29 cellular contexts compared by ENCODE assay signal in genomic region chr1:77732090-77732489, GRCh38. TPM values are rescaled to one million over a fixed set of nuclear protein-coding genes. Genes with fewer than 3 reads are reported as not detected.
DNase-seq lines count a peak whose midpoint lies in the region; ATAC-seq, FAIRE-seq and TF ChIP-seq lines count a peak whose summit lies in the region.
"Had no signal": no experiment of that assay in that cellular context is flagged by ENCODE, and none has a peak within 500 bp of the region (broad histone marks: within the 10 kb centered on the region; RNA-seq: fewer than 3 reads in every experiment).

No MANE protein-coding gene starts in this region.

- H3K27me3 Mint-ChIP-seq in T-helper 2 cell treated with Interferon-gamma antibody and Interleukin-4, amounts not matched to agents 5 μg/mL and 100 μg/mL, for 36 hours (ENCODE audit: low read depth): no peaks in the 10 kb centered on the region
- H3K27me3 Mint-ChIP-seq in natural killer cell (ENCODE audit: low read depth in 2 of 2): no peaks in the 10 kb centered on the region
- no peaks in the 10 kb centered on the region for H3K27me3 Mint-ChIP-seq in natural killer cell treated with Interleukin-12 subunit alpha and Interleukin-12 subunit beta and Interleukin-15 and Interleukin-18, amount 100 ng/mL, for 72 hours
- H3K27me3 Mint-ChIP-seq: CD8-positive, alpha-beta memory T cell had no signal

- intact Hi-C loops in natural killer cell (cut with micrococcal nuclease) (no loop called here), GM12878 (cut with micrococcal nuclease; ENCODE audit: unreplicated experiment) (no loop called here)

- H4K20me1 ChIP-seq in GM12878 (ENCODE audit: control insufficient read depth, insufficient read depth): no peaks in the 10 kb centered on the region

- ATAC-seq in natural killer cell (no peak), GM12878 (no peak)
- no peak for ATAC-seq in natural killer cell treated with Interleukin-12 subunit alpha and Interleukin-12 subunit beta and Interleukin-15 and Interleukin-18, amount 100 ng/mL, for 72 hours
- no peak for ATAC-seq in stimulated activated effector memory CD8-positive, alpha-beta T cell treated with anti-CD3 and anti-CD28 coated beads, Interleukin-12 subunit alpha, Interleukin-12 subunit beta, amount 100 ng/mL, for 72 hours

- TF ChIP-seq EP300 in GM12878 (IDR thresholded peaks at IDR 0.05; ENCODE audit: borderline replicate concordance in 1 of 2, control insufficient read depth in 1 of 2, low read depth in 2 of 2, low read length in 2 of 2): no peak

- no peak overlapping the region for H2AFZ ChIP-seq in GM12878 (ENCODE audit: control insufficient read depth, low read depth, low read length)
- H2AFZ ChIP-seq: GM23248 had no signal

- RAD21 ChIA-PET in GM12878 (lab: Charles Lee; ENCODE audit: unreplicated experiment): interaction anchor here (0.7 kb wide), 1 partner anchor 73 kb away, joined by 3 read pairs; no protein-coding TSS in a partner anchor

- H3K79me2 ChIP-seq in GM12878 (ENCODE audit: control insufficient read depth, insufficient read depth, low read length): no peaks in the 10 kb centered on the region

- H3K4me1 ChIP-seq in GM12878 (ENCODE audit: control insufficient read depth, insufficient read depth, low read length): no peaks in the 10 kb centered on the region
- H3K4me1 ChIP-seq: BE2C had no signal

- H3K4me2 ChIP-seq in GM12878 (ENCODE audit: control insufficient read depth, insufficient read depth): no peak overlapping the region
- H3K4me2 ChIP-seq: KMS-11 had no signal

- 95% methylated on average over 1 of the region's 1 CpG for WGBS in GM12878 (ENCODE audit: insufficient coverage, insufficient replicate concordance, low lambda C conversion rate, missing lambda C conversion rate)

- no peaks in the 10 kb centered on the region; the same call in 2 of the 3 replicates for H3K9me3 ChIP-seq in GM12878 (replicated peaks; ENCODE audit: control insufficient read depth, insufficient read depth, low read length)
- H3K9me3 ChIP-seq: BE2C had no signal

- SMC1A ChIA-PET in GM12878 (lab: Charles Lee; ENCODE audit: uncharacterized antibody, unreplicated experiment): interaction anchor here (0.6 kb wide), 1 partner anchor 153 kb away, joined by 3 read pairs; no protein-coding TSS in a partner anchor

- no peak for TF ChIP-seq CTCF in natural killer cell (IDR thresholded peaks at IDR 0.05)
- TF ChIP-seq CTCF in GM12878 (IDR thresholded peaks at IDR 0.05 in 2 of 3, conservative IDR thresholded peaks at IDR 0.05 in 1 of 3; ENCODE audit: control insufficient read depth in 2 of 3, extremely low read depth in 1 of 3, insufficient read depth in 1 of 3, low read depth in 3 of 3, low read length in 3 of 3): no peak

- no peak overlapping the region for H3K9ac ChIP-seq in GM12878 (ENCODE audit: control insufficient read depth, insufficient read depth, low read length)
- H3K9ac ChIP-seq: GM23248, KMS-11 had no signal

- no TSS peak for BruUV-seq in GM12878 (replicated peaks; lab: Mats Ljungman, UMichigan)

- no peak overlapping the region for H3K4me3 Mint-ChIP-seq in T-helper 2 cell treated with Interferon-gamma antibody and Interleukin-4, amounts not matched to agents 5 μg/mL and 100 μg/mL, for 36 hours
- H3K4me3 Mint-ChIP-seq in natural killer cell: no peak overlapping the region
- H3K4me3 Mint-ChIP-seq in natural killer cell treated with Interleukin-12 subunit alpha and Interleukin-12 subunit beta and Interleukin-15 and Interleukin-18, amount 100 ng/mL, for 72 hours: no peak overlapping the region
- H3K4me3 Mint-ChIP-seq in stimulated activated effector memory CD8-positive, alpha-beta T cell treated with anti-CD3 and anti-CD28 coated beads, Interleukin-12 subunit alpha, Interleukin-12 subunit beta, amount 100 ng/mL, for 72 hours: no peak overlapping the region
- H3K4me3 Mint-ChIP-seq: CD14-positive monocyte; CD8-positive, alpha-beta memory T cell; HFFc6 had no signal

- peak overlapping the region; percentile 12 for H3K27ac Mint-ChIP-seq in T-helper 2 cell treated with Interferon-gamma antibody and Interleukin-4, amounts not matched to agents 5 μg/mL and 100 μg/mL, for 36 hours
- peak overlapping the region; percentile 5 to 10 for H3K27ac Mint-ChIP-seq in natural killer cell
- H3K27ac Mint-ChIP-seq in natural killer cell treated with Interleukin-12 subunit alpha and Interleukin-12 subunit beta and Interleukin-15 and Interleukin-18, amount 100 ng/mL, for 72 hours: peak overlapping the region in 1 of 2 donors; percentile 13
- H3K27ac Mint-ChIP-seq in stimulated activated effector memory CD8-positive, alpha-beta T cell treated with anti-CD3 and anti-CD28 coated beads, Interleukin-12 subunit alpha, Interleukin-12 subunit beta, amount 100 ng/mL, for 72 hours: peak overlapping the region; percentile 2
- H3K27ac Mint-ChIP-seq: HFFc6 had no signal

- peaks cover 32% of the 10 kb centered on the region for H3K36me3 Mint-ChIP-seq in T-helper 2 cell treated with Interferon-gamma antibody and Interleukin-4, amounts not matched to agents 5 μg/mL and 100 μg/mL, for 36 hours (ENCODE audit: low read depth)
- H3K36me3 Mint-ChIP-seq in natural killer cell: peaks cover 8% of the 10 kb centered on the region
- H3K36me3 Mint-ChIP-seq in natural killer cell treated with Interleukin-12 subunit alpha and Interleukin-12 subunit beta and Interleukin-15 and Interleukin-18, amount 100 ng/mL, for 72 hours: peaks cover 6% of the 10 kb centered on the region
- peaks cover 75% of the 10 kb centered on the region for H3K36me3 Mint-ChIP-seq in stimulated activated effector memory CD8-positive, alpha-beta T cell treated with anti-CD3 and anti-CD28 coated beads, Interleukin-12 subunit alpha, Interleukin-12 subunit beta, amount 100 ng/mL, for 72 hours

- peaks cover 0 to 20% of the 10 kb centered on the region in 2 experiments; a peak in 3 of 4 replicates for H3K36me3 ChIP-seq in GM12878 (ENCODE audit: control insufficient read depth in 2 of 2, insufficient read depth in 2 of 2, low read length in 1 of 2)
- H3K36me3 ChIP-seq: BE2C had no signal

- no peaks in the 10 kb centered on the region for H3K27me3 ChIP-seq in GM12878 (replicated peaks in 1 of 2; ENCODE audit: control insufficient read depth in 2 of 2, insufficient read depth in 2 of 2, low read length in 1 of 2)
- H3K27me3 ChIP-seq: BE2C had no signal

- DNase-seq in T-helper 2 cell treated with Interferon-gamma antibody and Interleukin-4, amounts not matched to agents 5 μg/mL and 100 μg/mL, for 36 hours (ENCODE audit: low spot score): no peak
- DNase-seq in T-helper 2 cell: no peak
- no peak for DNase-seq in natural killer cell
- no peak for DNase-seq in natural killer cell treated with Interleukin-12 subunit alpha and Interleukin-12 subunit beta and Interleukin-15 and Interleukin-18, amount 100 ng/mL, for 72 hours (ENCODE audit: low spot score)
- no peak for DNase-seq in GM12878 (ENCODE audit: low read depth, low spot score)
- no peak for DNase-seq in stimulated activated effector memory CD8-positive, alpha-beta T cell treated with anti-CD3 and anti-CD28 coated beads, Interleukin-12 subunit alpha, Interleukin-12 subunit beta, amount 100 ng/mL, for 72 hours (ENCODE audit: low spot score in 2 of 2)
- no peak for DNase-seq in DMS114 treated with DMSO at 0.1 percent for 48 hours (lab: John Stamatoyannopoulos, UW; ENCODE audit: unreplicated experiment)
- DNase-seq in ACHN: no peak
- DNase-seq: BE2C; CD8-positive, alpha-beta memory T cell; DMS 273 treated with DMSO at 0.1 percent for 48 hours; DMS79 treated with DMSO at 0.1 percent for 48 hours; GF-D8; GM23248; H7; HFFc6; IMR-90; NCI-H1048; NCI-H1417; NCI-H1694; NCI-H2029 treated with DMSO at 0.1 percent for 48 hours; NCI-H526 treated with DMSO at 0.1 percent for 48 hours; SIG-M5 had no signal

- CTCF ChIA-PET in GM12878 (lab: Yijun Ruan, JAX): interaction anchor here (0.7 kb wide), 1 partner anchor 228 kb away, joined by 3 read pairs; no protein-coding TSS in a partner anchor

- no peak overlapping the region for H3K27ac ChIP-seq in GM12878 (ENCODE audit: control insufficient read depth, insufficient read depth)
- H3K27ac ChIP-seq: 22Rv1, GM23248, KMS-11, RWPE1, SK-N-MC had no signal

- TF ChIP-seq RAD21 in GM12878 (IDR thresholded peaks at IDR 0.05; ENCODE audit: insufficient read depth, low read depth, low read length): no peak

- in situ Hi-C loops in GM12878 (cut with MboI): no loop called here
- in situ Hi-C loops in ACHN (cut with HindIII; ENCODE audit: low pct_ligation_motif_present, low pct_unique_long_range_greater_than_20kb, low sequenced_read_pairs): no loop called here

- POLR2A ChIA-PET in GM12878 (lab: Charles Lee): no interaction called here

- no peak overlapping the region for H3K4me3 ChIP-seq in GM12878
- H3K4me3 ChIP-seq: GM23248, SK-N-MC had no signal

- no peaks in the 10 kb centered on the region for H3K4me1 Mint-ChIP-seq in T-helper 2 cell treated with Interferon-gamma antibody and Interleukin-4, amounts not matched to agents 5 μg/mL and 100 μg/mL, for 36 hours (ENCODE audit: low read depth)
- H3K4me1 Mint-ChIP-seq in natural killer cell: no peaks in the 10 kb centered on the region
- H3K4me1 Mint-ChIP-seq in natural killer cell treated with Interleukin-12 subunit alpha and Interleukin-12 subunit beta and Interleukin-15 and Interleukin-18, amount 100 ng/mL, for 72 hours (ENCODE audit: low read depth in 2 of 2): peaks cover 0 to 6% of the 10 kb centered on the region in 2 donors
- no peaks in the 10 kb centered on the region for H3K4me1 Mint-ChIP-seq in stimulated activated effector memory CD8-positive, alpha-beta T cell treated with anti-CD3 and anti-CD28 coated beads, Interleukin-12 subunit alpha, Interleukin-12 subunit beta, amount 100 ng/mL, for 72 hours
- H3K4me1 Mint-ChIP-seq: CD14-positive monocyte had no signal

- no peaks in the 10 kb centered on the region for H3K9me3 Mint-ChIP-seq in T-helper 2 cell treated with Interferon-gamma antibody and Interleukin-4, amounts not matched to agents 5 μg/mL and 100 μg/mL, for 36 hours
- no peaks in the 10 kb centered on the region for H3K9me3 Mint-ChIP-seq in natural killer cell
- H3K9me3 Mint-ChIP-seq in natural killer cell treated with Interleukin-12 subunit alpha and Interleukin-12 subunit beta and Interleukin-15 and Interleukin-18, amount 100 ng/mL, for 72 hours: no peaks in the 10 kb centered on the region
- H3K9me3 Mint-ChIP-seq in stimulated activated effector memory CD8-positive, alpha-beta T cell treated with anti-CD3 and anti-CD28 coated beads, Interleukin-12 subunit alpha, Interleukin-12 subunit beta, amount 100 ng/mL, for 72 hours: no peaks in the 10 kb centered on the region
- H3K9me3 Mint-ChIP-seq: CD14-positive monocyte; CD8-positive, alpha-beta memory T cell; HFFc6 had no signal

- FAIRE-seq in GM12878 (lab: Jason Lieb, UNC): peak; percentile 65
- FAIRE-seq: GM12892 had no signal

- no peak for TF ChIP-seq POLR2A in GM12878 (IDR thresholded peaks at IDR 0.05; ENCODE audit: low read depth, low read length)

RNA-seq across cellular contexts. Expression of gene USP33, which starts 27.6 kb away (rescaled TPM):
- 100 to 1,000 TPM in 2 of 3 donors, 10 to 100 TPM in 1; 88.1 to 112 (median 101) TPM for total RNA-seq in natural killer cell
- 10 to 100 TPM; 54.7 to 55.0 TPM for total RNA-seq in natural killer cell treated with Interleukin-12 subunit alpha and Interleukin-12 subunit beta and Interleukin-15 and Interleukin-18, amount 100 ng/mL, for 72 hours
- total RNA-seq in GM12878 (2013; cell fraction: nucleolus; rRNA removed): 176 and 193 TPM in 2 replicates
- 39.2 and 48.0 TPM in 2 replicates for total RNA-seq in GM12878 (2014; rRNA removed)
- 49.9 TPM in 2 replicates for total RNA-seq in GM12878 (2014; rRNA removed; fragmentation: Illumina TruSeq; extraction: Trizol)
- total RNA-seq in GM12878 (2021): 27.7 and 31.7 TPM in 2 replicates
- 13.4 TPM for polyA plus RNA-seq in GM12878 (2011; ENCODE audit: low read depth)
- 43.1 and 73.3 TPM in 2 replicates for polyA plus RNA-seq in GM12878 (2011; rRNA removed)
- 14.2 and 15.2 TPM in 2 replicates for polyA plus RNA-seq in GM12878 (2011; cell fraction: cytosol; rRNA removed)
- 44.0 and 48.2 TPM in 2 replicates for polyA plus RNA-seq in GM12878 (2011; cell fraction: nucleus; rRNA removed)
- 18.7 and 22.0 TPM in 2 replicates for polyA plus RNA-seq in GM12878 (2012)
- polyA plus RNA-seq in GM12878 (2014; fragmentation: Illumina TruSeq; extraction: Trizol): 32.8 and 35.7 TPM in 2 replicates
- polyA plus RNA-seq in GM12878 (2014; fragmentation: Nextera tagmentation; extraction: Ambion mirVana): 10 to 100 TPM; 13.1 to 15.4 TPM
- polyA plus RNA-seq in GM12878 (2014; rRNA removed): 24.0 and 28.1 TPM in 2 replicates
- polyA plus RNA-seq in GM12878 (2016; fragmentation: Nextera tagmentation; extraction: Ambion mirVana): 10 to 100 TPM; 28.7 to 32.8 TPM
- 25.5 and 40.5 TPM in 2 replicates for polyA minus RNA-seq in GM12878 (2011; rRNA and poly(A)+ RNA removed)
- polyA minus RNA-seq in GM12878 (2011; cell fraction: cytosol; rRNA and poly(A)+ RNA removed): 15.1 and 15.8 TPM in 2 replicates
- 35.2 and 48.1 TPM in 2 replicates for polyA minus RNA-seq in GM12878 (2011; cell fraction: nucleus; rRNA and poly(A)+ RNA removed)

RNA-seq across cellular contexts. Expression of gene MIGA1, which starts 47.4 kb away (rescaled TPM):
- 10 to 100 TPM; 13.6 to 16.9 (median 15.6) TPM for total RNA-seq in natural killer cell
- total RNA-seq in natural killer cell treated with Interleukin-12 subunit alpha and Interleukin-12 subunit beta and Interleukin-15 and Interleukin-18, amount 100 ng/mL, for 72 hours: 10 to 100 TPM; 13.3 to 14.0 TPM
- 35.0 and 36.5 TPM in 2 replicates for total RNA-seq in GM12878 (2013; cell fraction: nucleolus; rRNA removed)
- 4.9 and 5.4 TPM in 2 replicates for total RNA-seq in GM12878 (2014; rRNA removed)
- 6.4 and 7.2 TPM in 2 replicates for total RNA-seq in GM12878 (2014; rRNA removed; fragmentation: Illumina TruSeq; extraction: Trizol)
- total RNA-seq in GM12878 (2021): 5.1 and 5.3 TPM in 2 replicates
- polyA plus RNA-seq in GM12878 (2011; ENCODE audit: low read depth): 3.5 TPM
- polyA plus RNA-seq in GM12878 (2011; rRNA removed): 4.2 and 6.8 TPM in 2 replicates
- 1.4 and 1.8 TPM in 2 replicates for polyA plus RNA-seq in GM12878 (2011; cell fraction: cytosol; rRNA removed)
- polyA plus RNA-seq in GM12878 (2011; cell fraction: nucleus; rRNA removed): 2.5 and 2.9 TPM in 2 replicates
- 3.2 and 4.4 TPM in 2 replicates for polyA plus RNA-seq in GM12878 (2012)
- 4.3 and 5.8 TPM in 2 replicates for polyA plus RNA-seq in GM12878 (2014; fragmentation: Illumina TruSeq; extraction: Trizol)
- polyA plus RNA-seq in GM12878 (2014; fragmentation: Nextera tagmentation; extraction: Ambion mirVana): 1 to 10 TPM; 1.3 to 1.7 TPM
- 3.6 and 4.0 TPM in 2 replicates for polyA plus RNA-seq in GM12878 (2014; rRNA removed)
- polyA plus RNA-seq in GM12878 (2016; fragmentation: Nextera tagmentation; extraction: Ambion mirVana): 1 to 10 TPM; 4.2 to 5.0 TPM
- 7.3 and 8.1 TPM in 2 replicates for polyA minus RNA-seq in GM12878 (2011; rRNA and poly(A)+ RNA removed)
- 1.8 and 2.1 TPM in 2 replicates for polyA minus RNA-seq in GM12878 (2011; cell fraction: cytosol; rRNA and poly(A)+ RNA removed)
- polyA minus RNA-seq in GM12878 (2011; cell fraction: nucleus; rRNA and poly(A)+ RNA removed): 7.0 and 11.2 TPM in 2 replicates

RNA-seq across cellular contexts. Expression of gene ZZZ3, which starts 49.6 kb away (rescaled TPM):
- total RNA-seq in natural killer cell (10 to 100 TPM; 31.9 to 43.6 (median 38.9) TPM), GM12878 (2014; rRNA removed) (39.5 and 53.6 TPM in 2 replicates), GM12878 (2014; rRNA removed; fragmentation: Illumina TruSeq; extraction: Trizol) (44.1 and 45.1 TPM in 2 replicates), GM12878 (2021) (31.2 and 32.8 TPM in 2 replicates)
- total RNA-seq in natural killer cell treated with Interleukin-12 subunit alpha and Interleukin-12 subunit beta and Interleukin-15 and Interleukin-18, amount 100 ng/mL, for 72 hours: 10 to 100 TPM; 40.9 to 61.1 TPM
- 181 and 182 TPM in 2 replicates for total RNA-seq in GM12878 (2013; cell fraction: nucleolus; rRNA removed)
- polyA plus RNA-seq in GM12878 (2011; ENCODE audit: low read depth): 7.4 TPM
- polyA plus RNA-seq in GM12878 (2011; rRNA removed) (26.3 and 36.8 TPM in 2 replicates), GM12878 (2014; fragmentation: Illumina TruSeq; extraction: Trizol) (25.6 and 31.9 TPM in 2 replicates), GM12878 (2014; fragmentation: Nextera tagmentation; extraction: Ambion mirVana) (10 to 100 TPM; 10.5 to 12.7 TPM), GM12878 (2014; rRNA removed) (23.8 and 25.9 TPM in 2 replicates), GM12878 (2016; fragmentation: Nextera tagmentation; extraction: Ambion mirVana) (10 to 100 TPM; 37.4 to 40.3 TPM)
- 10.4 and 14.2 TPM in 2 replicates for polyA plus RNA-seq in GM12878 (2011; cell fraction: cytosol; rRNA removed)
- polyA plus RNA-seq in GM12878 (2011; cell fraction: nucleus; rRNA removed): 21.3 and 26.8 TPM in 2 replicates
- 13.1 and 16.7 TPM in 2 replicates for polyA plus RNA-seq in GM12878 (2012)
- polyA minus RNA-seq in GM12878 (2011; rRNA and poly(A)+ RNA removed): 28.9 and 43.7 TPM in 2 replicates
- 15.2 and 17.3 TPM in 2 replicates for polyA minus RNA-seq in GM12878 (2011; cell fraction: cytosol; rRNA and poly(A)+ RNA removed)
- polyA minus RNA-seq in GM12878 (2011; cell fraction: nucleus; rRNA and poly(A)+ RNA removed): 48.5 and 95.9 TPM in 2 replicates
